ENCODE assay signal across 13 cellular contexts in the genomic region with DNA sequence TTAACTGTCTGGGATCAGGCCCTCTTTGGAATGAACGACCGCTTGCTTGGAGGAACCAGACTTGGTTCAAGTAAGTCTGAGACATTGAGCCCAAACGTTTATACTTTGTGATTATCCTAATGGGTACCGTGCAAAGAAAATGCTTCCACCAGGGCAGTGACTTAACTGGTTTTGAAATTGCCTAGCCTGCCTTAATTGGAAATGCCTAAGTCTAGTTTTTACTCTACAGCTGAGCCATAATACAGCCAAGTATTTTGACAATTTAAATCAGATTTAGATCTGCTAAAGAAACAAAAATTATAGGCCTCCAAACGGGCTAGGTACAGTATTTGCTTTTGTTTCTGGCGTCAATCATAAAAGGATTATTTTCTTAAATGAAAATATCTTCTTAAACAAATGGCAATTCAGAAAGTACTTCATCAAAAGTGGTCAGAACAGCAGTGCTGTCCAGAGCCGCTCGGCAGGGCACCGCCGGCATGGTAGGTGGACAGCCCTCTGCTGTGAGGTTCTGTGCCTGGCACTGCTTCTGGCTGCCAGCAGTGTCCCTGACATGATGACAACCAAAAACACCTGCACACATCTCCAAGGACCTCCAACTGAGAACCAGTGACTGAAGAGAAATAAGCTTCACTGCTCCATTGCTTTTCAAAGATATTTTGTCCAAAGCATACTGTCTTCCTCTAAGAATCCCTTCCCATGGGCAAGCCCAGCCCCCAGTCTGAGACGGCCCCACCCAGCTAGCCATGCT. TPM values are rescaled to one million over a fixed set of nuclear protein-coding genes. Genes with fewer than 3 reads are reported as not detected.
DNase-seq lines count a peak whose midpoint lies in the region; ATAC-seq, FAIRE-seq and TF ChIP-seq lines count a peak whose summit lies in the region.
"Had no signal": no experiment of that assay in that cellular context is flagged by ENCODE, and none has a peak within 500 bp of the region (broad histone marks: within the 10 kb centered on the region; RNA-seq: fewer than 3 reads in every experiment).

No MANE protein-coding gene starts in this region.

- H3K4me3 ChIP-seq in thyroid gland (replicated peaks in 1 of 3) (no peak overlapping the region), vagina (no peak overlapping the region)
- H3K4me3 ChIP-seq: spleen had no signal

- WGBS in thyroid gland, 2 donors = 50 to 62% methylated on average over 11 of the region's 11 CpGs

- peaks cover 6% of the 10 kb centered on the region for H3K4me1 Mint-ChIP-seq in activated CD8-positive, alpha-beta T cell treated with anti-CD3 and anti-CD28 coated beads for 36 hours (ENCODE audit: low read depth)

- peak; percentile 46 for ATAC-seq in left ventricle myocardium superior
- ATAC-seq in left cardiac atrium = no peak
- ATAC-seq in activated CD8-positive, alpha-beta T cell treated with anti-CD3 and anti-CD28 coated beads for 36 hours = no peak

- FAIRE-seq in GM19239 (lab: Jason Lieb, UNC) = no peak
- FAIRE-seq: bronchial epithelial cell had no signal

- no peak for TF ChIP-seq POLR2A in thyroid gland (IDR thresholded peaks at IDR 0.05)
- no peak for TF ChIP-seq POLR2A in vagina (IDR thresholded peaks at IDR 0.05)

- H3K9me3 ChIP-seq in thyroid gland (no peaks in the 10 kb centered on the region), vagina (no peaks in the 10 kb centered on the region)
- H3K9me3 ChIP-seq: spleen had no signal

- no peaks in the 10 kb centered on the region for H3K27me3 Mint-ChIP-seq in activated CD8-positive, alpha-beta T cell treated with anti-CD3 and anti-CD28 coated beads for 36 hours

- DNase-seq in left ventricle myocardium superior (no peak), left cardiac atrium (no peak), thyroid gland (peak; percentile 63 to 68), HCEC 1CT (no peak), vagina (ENCODE audit: extremely low spot score in 2 of 2) (no peak), GM19239 (ENCODE audit: insufficient read length, low spot score) (no peak)
- DNase-seq in activated CD8-positive, alpha-beta T cell treated with anti-CD3 and anti-CD28 coated beads for 36 hours = no peak
- DNase-seq: AML-193, NCI-H1105, NCI-H510A treated with DMSO at 0.1 percent for 48 hours, spleen had no signal

- no peaks in the 10 kb centered on the region for H3K9me3 Mint-ChIP-seq in activated CD8-positive, alpha-beta T cell treated with anti-CD3 and anti-CD28 coated beads for 36 hours

- peaks cover 40 to 46% of the 10 kb centered on the region in 2 donors for H3K36me3 ChIP-seq in thyroid gland
- H3K36me3 ChIP-seq in vagina = peaks cover 0 to 45% of the 10 kb centered on the region in 2 donors

- H3K27ac ChIP-seq in layer of hippocampus (ENCODE audit: low read depth, low read length) (peak overlapping the region; percentile 65), thyroid gland (peak overlapping the region; percentile 76 to 83 (median 82)), vagina (no peak overlapping the region)

- CTCF ChIA-PET in activated CD8-positive, alpha-beta T cell treated with anti-CD3 and anti-CD28 coated beads for 36 hours (lab: Charles Lee) = interaction anchor here (0.9 to 1.5 kb wide), 5 partner anchors 9 to 542 kb away, joined by 3 to 4 read pairs (median 3); no protein-coding TSS in a partner anchor

- no peak overlapping the region for H3K4me3 Mint-ChIP-seq in activated CD8-positive, alpha-beta T cell treated with anti-CD3 and anti-CD28 coated beads for 36 hours

- H3K27me3 ChIP-seq in layer of hippocampus (ENCODE audit: control insufficient read depth, insufficient read depth, low read length) = no peaks in the 10 kb centered on the region
- H3K27me3 ChIP-seq in thyroid gland = no peaks in the 10 kb centered on the region
- H3K27me3 ChIP-seq in vagina = no peaks in the 10 kb centered on the region
- H3K27me3 ChIP-seq: spleen had no signal

- POLR2A ChIA-PET in activated CD8-positive, alpha-beta T cell treated with anti-CD3 and anti-CD28 coated beads for 36 hours (lab: Charles Lee) = interaction anchor here (1.0 to 3.2 kb wide), 8 partner anchors 9 to 25 kb away, joined by 3 to 14 read pairs (median 6); no protein-coding TSS in a partner anchor

- no peak for TF ChIP-seq CTCF in activated CD8-positive, alpha-beta T cell treated with anti-CD3 and anti-CD28 coated beads for 36 hours (IDR thresholded peaks at IDR 0.05)
- TF ChIP-seq CTCF in thyroid gland (IDR thresholded peaks at IDR 0.05) = no peak
- no peak for TF ChIP-seq CTCF in vagina (IDR thresholded peaks at IDR 0.05)

- H3K27ac Mint-ChIP-seq in activated CD8-positive, alpha-beta T cell treated with anti-CD3 and anti-CD28 coated beads for 36 hours = peak overlapping the region; percentile 75

- H3K4me1 ChIP-seq in thyroid gland (peaks cover 10 to 40% of the 10 kb centered on the region in 2 donors), vagina (no peaks in the 10 kb centered on the region)
- H3K4me1 ChIP-seq: spleen had no signal

- H3K36me3 Mint-ChIP-seq in activated CD8-positive, alpha-beta T cell treated with anti-CD3 and anti-CD28 coated beads for 36 hours (ENCODE audit: low read depth) = peaks cover 64% of the 10 kb centered on the region

- intact Hi-C loops in left ventricle myocardium superior (cut with micrococcal nuclease) = loop anchor here (10.0 kb wide), 1 partner anchor 49 kb away; no protein-coding TSS in a partner anchor
- intact Hi-C loops in left cardiac atrium (cut with DNase I) = no loop called here
- intact Hi-C loops in activated CD8-positive, alpha-beta T cell treated with anti-CD3 and anti-CD28 coated beads for 36 hours (cut with micrococcal nuclease) = no loop called here
- intact Hi-C loops in thyroid gland (cut with DNase I) = no loop called here
- intact Hi-C loops in vagina (cut with DNase I) = no loop called here

RNA-seq across cellular contexts. Expression of gene EZR, which starts 55.6 kb away (rescaled TPM):
- total RNA-seq in left ventricle myocardium superior = 195 TPM
- 100 to 1,000 TPM; 140 to 217 TPM for total RNA-seq in left cardiac atrium
- 100 to 1,000 TPM; 199 to 206 TPM for total RNA-seq in activated CD8-positive, alpha-beta T cell treated with anti-CD3 and anti-CD28 coated beads for 36 hours
- total RNA-seq in thyroid gland = 100 to 1,000 TPM; 221 to 412 (median 339) TPM
- total RNA-seq in vagina = 99.7 TPM

Comparison
In these comparisons a context has a peak if more than half of its experiments do, and no peak if none do; other contexts are left out.
1. DNase-seq: peak in thyroid gland (2 of 2); none in left ventricle myocardium superior (single experiment), left cardiac atrium (single experiment), activated CD8-positive, alpha-beta T cell treated with anti-CD3 and anti-CD28 coated beads for 36 hours (single experiment), HCEC 1CT (single experiment), vagina (0 of 2) and GM19239 (single experiment).